Comparison of ENCODE assay signal across 24 cellular contexts in the genomic region with DNA sequence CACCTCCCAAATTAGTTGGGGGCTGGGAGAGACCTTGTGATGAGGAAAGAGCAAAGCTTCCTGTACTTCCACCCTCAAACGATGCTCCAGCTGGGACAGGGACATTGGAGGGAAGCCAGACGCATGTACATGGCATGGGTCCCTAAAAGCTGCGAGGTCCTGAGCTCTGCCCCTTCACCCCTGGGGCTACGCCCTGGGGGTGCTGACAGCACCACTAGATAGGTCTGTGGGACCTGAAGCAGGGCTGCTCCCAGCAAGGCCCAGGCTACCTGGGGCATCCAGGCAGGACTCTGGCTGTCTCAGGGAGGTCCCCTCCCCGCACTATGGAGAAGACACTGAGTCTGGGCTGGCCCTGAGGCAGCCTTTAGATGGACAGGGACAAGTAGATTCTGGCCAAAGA.
DNase-seq lines count a peak whose midpoint lies in the region; TF ChIP-seq lines count a peak whose summit lies in the region.
"Had no signal": no experiment of that assay in that cellular context is flagged by ENCODE, and none has a peak within 500 bp of the region (broad histone marks: within the 10 kb centered on the region; RNA-seq: fewer than 3 reads in every experiment).

No MANE protein-coding gene starts in this region.

- DNase-seq in SK-N-SH, result no peak
- DNase-seq in hepatocyte (ENCODE audit: low spot score), result no peak
- no peak for DNase-seq in ascending aorta (ENCODE audit: low spot score in 2 of 2)
- no peak for DNase-seq in Caco-2
- DNase-seq in caudate nucleus (lab: John Stamatoyannopoulos, UW), result no peak
- no peak for DNase-seq in GM19240 (ENCODE audit: insufficient read length, low spot score)
- DNase-seq: activated CD4-positive, alpha-beta T cell treated with anti-CD3 and anti-CD28 coated beads, Interleukin-2, amount 50 U/mL, for 1 hour; DMS153; effector memory CD4-positive, alpha-beta T cell; GDM1; MV-4-11; naive B cell; NCI-H187; NCI-H774; stimulated activated CD4-positive, alpha-beta T cell treated with anti-CD3 and anti-CD28 coated beads, Interleukin-2, amount 100 ng/mL, for 48 hours; stimulated activated naive CD4-positive, alpha-beta T cell; testis had no signal

- H3K4me1 ChIP-seq in HEK293 (ENCODE audit: control insufficient read depth, insufficient read depth, low read length), result no peaks in the 10 kb centered on the region
- H3K4me1 ChIP-seq in SK-N-SH (ENCODE audit: control insufficient read depth in 1 of 2, insufficient read depth in 2 of 2, low read depth in 1 of 2, low read length in 1 of 2), result peaks cover 7 to 40% of the 10 kb centered on the region in 2 experiments; a peak in 1 of 4 replicates
- H3K4me1 ChIP-seq in hepatocyte (ENCODE audit: insufficient read depth), result peaks cover 8% of the 10 kb centered on the region
- H3K4me1 ChIP-seq in skeletal muscle tissue (ENCODE audit: control insufficient read depth in 3 of 3, insufficient read depth in 3 of 3, low read length in 3 of 3), result peaks cover 20 to 41% (median 32%) of the 10 kb centered on the region in 3 donors
- no peaks in the 10 kb centered on the region for H3K4me1 ChIP-seq in ascending aorta
- no peaks in the 10 kb centered on the region for H3K4me1 ChIP-seq in Caco-2
- H3K4me1 ChIP-seq: testis had no signal

- H3K9me2 ChIP-seq in SK-N-SH, result no peaks in the 10 kb centered on the region
- H3K9me2 ChIP-seq in hepatocyte (replicated peaks; ENCODE audit: insufficient read depth), result no peaks in the 10 kb centered on the region

- POLR2A ChIA-PET in HEK293 (lab: Yijun Ruan, JAX), result no interaction called here
- POLR2A ChIA-PET in SK-N-SH (lab: Yijun Ruan, JAX), result no interaction called here
- POLR2A ChIA-PET in Caco-2 (lab: Charles Lee), result no interaction called here

- no peak overlapping the region for H3K9ac ChIP-seq in SK-N-SH
- no peak overlapping the region for H3K9ac ChIP-seq in skeletal muscle tissue (ENCODE audit: low read depth in 1 of 3, low read length in 3 of 3)
- H3K9ac ChIP-seq: KMS-11 had no signal

- H2AFZ ChIP-seq in SK-N-SH (ENCODE audit: low read depth) (no peak overlapping the region; the same call in 1 of the 2 replicates), hepatocyte (no peak overlapping the region)

- H3F3A ChIP-seq in SK-N-SH (replicated peaks; ENCODE audit: insufficient read depth), result no peaks in the 10 kb centered on the region

- H3K4me3 ChIP-seq in HEK293 (ENCODE audit: low read depth, low read length), result no peak overlapping the region
- H3K4me3 ChIP-seq in SK-N-SH (ENCODE audit: low read depth in 2 of 2, low read length in 1 of 2), result no peak overlapping the region
- no peak overlapping the region for H3K4me3 ChIP-seq in hepatocyte
- no peak overlapping the region for H3K4me3 ChIP-seq in skeletal muscle tissue (ENCODE audit: low read length in 3 of 3)
- H3K4me3 ChIP-seq in ascending aorta, result no peak overlapping the region
- H3K4me3 ChIP-seq in Caco-2 (ENCODE audit: low read depth, low read length), result no peak overlapping the region
- H3K4me3 ChIP-seq: skin epidermis, testis had no signal

- peak overlapping the region; percentile 31; the same call in 1 of the 2 replicates for H3K4me2 ChIP-seq in SK-N-SH
- no peak overlapping the region for H3K4me2 ChIP-seq in hepatocyte
- H3K4me2 ChIP-seq: KMS-11 had no signal

- BruUV-seq in Caco-2 (replicated peaks; lab: Mats Ljungman, UMichigan), result no TSS peak

- TF ChIP-seq CTCF in HEK293 (tag by site-specific recombination; IDR thresholded peaks at IDR 0.05) (no peak), SK-N-SH (IDR thresholded peaks at IDR 0.05) (no peak), hepatocyte (IDR thresholded peaks at IDR 0.05; ENCODE audit: poor library complexity) (no peak), ascending aorta (IDR thresholded peaks at IDR 0.05) (no peak), Caco-2 (IDR thresholded peaks at IDR 0.05; ENCODE audit: insufficient read depth in 1 of 2, low read depth in 1 of 2, low read length in 1 of 2, severe bottlenecking in 1 of 2, unreplicated experiment in 1 of 2) (no peak)

- H4K20me1 ChIP-seq in SK-N-SH (ENCODE audit: insufficient read depth) (no peaks in the 10 kb centered on the region), hepatocyte (ENCODE audit: insufficient read depth, poor library complexity, severe bottlenecking) (no peaks in the 10 kb centered on the region)

- TF ChIP-seq EP300 in SK-N-SH (IDR thresholded peaks at IDR 0.05; ENCODE audit: borderline replicate concordance in 1 of 2, low read depth in 1 of 2, low read length in 1 of 2), result no peak

- no peak overlapping the region for H3K4me3 Mint-ChIP-seq in Caco-2 (ENCODE audit: unreplicated experiment)
- H3K4me3 Mint-ChIP-seq: activated naive CD4-positive, alpha-beta T cell treated with anti-CD3 and anti-CD28 coated beads, Interleukin-2, amount 50 U/mL, for 24 hours; CD8-positive, alpha-beta T cell; H9; naive B cell had no signal

- WGBS in SK-N-SH (ENCODE audit: low lambda C conversion rate), result 64% methylated on average over 2 of the region's 5 CpGs
- WGBS in hepatocyte (ENCODE audit: low lambda C conversion rate, missing lambda C conversion rate), result 85% methylated on average over 5 of the region's 5 CpGs

- no peaks in the 10 kb centered on the region for H3K27me3 Mint-ChIP-seq in Caco-2 (ENCODE audit: insufficient read depth, unreplicated experiment)
- H3K27me3 Mint-ChIP-seq: activated naive CD4-positive, alpha-beta T cell treated with anti-CD3 and anti-CD28 coated beads, Interleukin-2, amount 50 U/mL, for 24 hours; naive B cell had no signal

- no peak overlapping the region for H3K27ac Mint-ChIP-seq in Caco-2 (ENCODE audit: unreplicated experiment)
- H3K27ac Mint-ChIP-seq: activated naive CD4-positive, alpha-beta T cell treated with anti-CD3 and anti-CD28 coated beads, Interleukin-2, amount 50 U/mL, for 24 hours; CD8-positive, alpha-beta T cell had no signal

- intact Hi-C loops in ascending aorta (cut with DNase I), result no loop called here
- intact Hi-C loops in Caco-2 (cut with micrococcal nuclease; ENCODE audit: unreplicated experiment), result no loop called here

- H3K79me2 ChIP-seq in SK-N-SH (ENCODE audit: insufficient read depth), result no peaks in the 10 kb centered on the region
- no peaks in the 10 kb centered on the region for H3K79me2 ChIP-seq in hepatocyte

- no peaks in the 10 kb centered on the region for H3K4me1 Mint-ChIP-seq in Caco-2 (ENCODE audit: low read depth, unreplicated experiment)
- H3K4me1 Mint-ChIP-seq: activated naive CD4-positive, alpha-beta T cell treated with anti-CD3 and anti-CD28 coated beads, Interleukin-2, amount 50 U/mL, for 24 hours; naive B cell had no signal

- H3K27me3 ChIP-seq in SK-N-SH (ENCODE audit: insufficient read depth), result no peaks in the 10 kb centered on the region
- H3K27me3 ChIP-seq in hepatocyte, result no peaks in the 10 kb centered on the region
- H3K27me3 ChIP-seq in skeletal muscle tissue (ENCODE audit: control insufficient read depth in 3 of 3, insufficient read depth in 3 of 3, low read length in 3 of 3), result peaks cover 0 to 2% (median 0%) of the 10 kb centered on the region in 3 donors
- H3K27me3 ChIP-seq in ascending aorta, result no peaks in the 10 kb centered on the region
- H3K27me3 ChIP-seq in Caco-2 (replicated peaks; ENCODE audit: control insufficient read depth, insufficient read depth, low read length), result no peaks in the 10 kb centered on the region
- H3K27me3 ChIP-seq: testis had no signal

- H3K36me3 Mint-ChIP-seq in Caco-2 (ENCODE audit: insufficient read depth, unreplicated experiment), result no peaks in the 10 kb centered on the region
- H3K36me3 Mint-ChIP-seq: activated naive CD4-positive, alpha-beta T cell treated with anti-CD3 and anti-CD28 coated beads, Interleukin-2, amount 50 U/mL, for 24 hours; CD8-positive, alpha-beta T cell; naive B cell had no signal

- no peaks in the 10 kb centered on the region for H3K9me3 ChIP-seq in HEK293 (ENCODE audit: control insufficient read depth, insufficient read depth, low read depth, low read length)
- no peaks in the 10 kb centered on the region for H3K9me3 ChIP-seq in SK-N-SH
- no peaks in the 10 kb centered on the region for H3K9me3 ChIP-seq in hepatocyte (ENCODE audit: low read depth)
- no peaks in the 10 kb centered on the region for H3K9me3 ChIP-seq in skeletal muscle tissue (ENCODE audit: control insufficient read depth in 3 of 3, low read length in 3 of 3)
- H3K9me3 ChIP-seq in ascending aorta, result no peaks in the 10 kb centered on the region
- H3K9me3 ChIP-seq in Caco-2, result no peaks in the 10 kb centered on the region
- H3K9me3 ChIP-seq: testis had no signal

- H3K9me3 Mint-ChIP-seq in Caco-2 (ENCODE audit: unreplicated experiment), result no peaks in the 10 kb centered on the region
- H3K9me3 Mint-ChIP-seq: activated naive CD4-positive, alpha-beta T cell treated with anti-CD3 and anti-CD28 coated beads, Interleukin-2, amount 50 U/mL, for 24 hours; CD8-positive, alpha-beta T cell; H9; naive B cell had no signal

- CTCF ChIA-PET in HEK293 (lab: Yijun Ruan, JAX), result interaction anchor here (0.8 to 1.4 kb wide), 2 partner anchors 58 to 140 kb away, joined by 3 to 4 read pairs; no protein-coding TSS in a partner anchor
- CTCF ChIA-PET in SK-N-SH (lab: Yijun Ruan, JAX), result no interaction called here
- CTCF ChIA-PET in Caco-2 (lab: Charles Lee), result no interaction called here

- H3K27ac ChIP-seq in HEK293 (ENCODE audit: extremely low read depth, low read depth, low read length), result no peak overlapping the region
- peak overlapping the region in 1 of 2 experiments; percentile 65; a peak in 1 of 4 replicates for H3K27ac ChIP-seq in SK-N-SH (ENCODE audit: low read depth in 2 of 2, low read length in 1 of 2)
- H3K27ac ChIP-seq in hepatocyte, result peak overlapping the region; percentile 57
- peak overlapping the region; percentile 76 for H3K27ac ChIP-seq in skeletal muscle tissue (ENCODE audit: low read depth, low read length)
- no peak overlapping the region for H3K27ac ChIP-seq in ascending aorta
- no peak overlapping the region for H3K27ac ChIP-seq in caudate nucleus (ENCODE audit: low read depth, low read length)
- H3K27ac ChIP-seq: KMS-11, testis had no signal

- no peak for TF ChIP-seq RAD21 in SK-N-SH (IDR thresholded peaks at IDR 0.05; ENCODE audit: low read length)

- no peaks in the 10 kb centered on the region for H3K36me3 ChIP-seq in HEK293 (ENCODE audit: control insufficient read depth in 2 of 2, insufficient read depth in 1 of 2, low read length in 2 of 2)
- H3K36me3 ChIP-seq in SK-N-SH (replicated peaks in 1 of 2; ENCODE audit: control insufficient read depth in 1 of 2, insufficient read depth in 2 of 2, low read length in 1 of 2), result no peaks in the 10 kb centered on the region
- H3K36me3 ChIP-seq in hepatocyte (replicated peaks; ENCODE audit: insufficient read depth, low read depth), result no peaks in the 10 kb centered on the region
- H3K36me3 ChIP-seq in skeletal muscle tissue (ENCODE audit: control insufficient read depth in 3 of 3, insufficient read depth in 3 of 3, low read length in 3 of 3), result no peaks in the 10 kb centered on the region
- no peaks in the 10 kb centered on the region for H3K36me3 ChIP-seq in ascending aorta
- no peaks in the 10 kb centered on the region for H3K36me3 ChIP-seq in Caco-2 (ENCODE audit: control insufficient read depth, insufficient read depth, low read length)

TF ChIP-seq in HEK293, 187 proteins besides CTCF, POLR2A, EP300 and RAD21 (continues in another document):
- peak; percentile 46; the same call in 1 of the 2 replicates for TF ChIP-seq ZIC2 (tag by site-specific recombination; IDR thresholded peaks at IDR 0.05)

Comparison
In these comparisons a context has a peak if more than half of its experiments do, and no peak if none do; other contexts are left out.
1. H3K27ac ChIP-seq: peak in hepatocyte (single experiment) and skeletal muscle tissue (single experiment); none in HEK293 (single experiment), ascending aorta (0 of 2) and caudate nucleus (single experiment).